Comparison of ENCODE assay signal across 1 cellular context in genomic region chr4:151694819-151695730, GRCh38.
TF ChIP-seq lines count a peak whose summit lies in the region.

No MANE protein-coding gene starts in this region.

TF ChIP-seq in GM12878, 131 proteins besides CTCF, POLR2A, EP300 and RAD21 (continued from another document):
- TF ChIP-seq RELB (IDR thresholded peaks at IDR 0.05; ENCODE audit: low read depth) (no peak), RBBP5 (conservative IDR thresholded peaks at IDR 0.05) (no peak), E2F4 (IDR thresholded peaks at IDR 0.05; ENCODE audit: low read depth, low read length) (no peak), MEF2A (IDR thresholded peaks at IDR 0.05; ENCODE audit: insufficient read depth, low read depth, low read length) (no peak), MLLT1 (IDR thresholded peaks at IDR 0.05) (no peak), CUX1 (IDR thresholded peaks at IDR 0.05; ENCODE audit: insufficient replicate concordance, low read depth, low read length) (no peak), YBX1 (IDR thresholded peaks at IDR 0.05) (no peak), BCL11A (IDR thresholded peaks at IDR 0.05; ENCODE audit: low read depth, low read length) (no peak), PAX8 (IDR thresholded peaks at IDR 0.05) (no peak), KLF5 (IDR thresholded peaks at IDR 0.05; ENCODE audit: partially characterized antibody) (no peak)
TF ChIP-seq in GM12878: peak in this region for 0.
